Comparison of ENCODE assay signal across 17 cellular contexts in genomic region chr5:14306415-14306814, GRCh38.
"Had no signal": no experiment of that assay in that cellular context is flagged by ENCODE, and none has a peak within 500 bp of the region (broad histone marks: within the 10 kb centered on the region; RNA-seq: fewer than 3 reads in every experiment).

No MANE protein-coding gene starts in this region.

- ATAC-seq: activated CD4-positive, alpha-beta T cell treated with anti-CD3 and anti-CD28 coated beads for 36 hours; activated naive CD4-positive, alpha-beta T cell treated with anti-CD3 and anti-CD28 coated beads, Interleukin-2, amount 50 U/mL, for 72 hours; heart left ventricle; WTC11 had no signal

- DNase-seq: activated CD4-positive, alpha-beta T cell treated with anti-CD3 and anti-CD28 coated beads for 36 hours; activated CD4-positive, alpha-beta T cell treated with anti-CD3 and anti-CD28 coated beads, Interleukin-2, amount 50 U/mL, for 48 hours; activated gamma-delta T cell treated with Interleukin-2 at 50 U/mL for 16 hours; activated T-cell treated with anti-CD3 and anti-CD28 coated beads for 4 hours; dorsolateral prefrontal cortex; heart left ventricle; left ventricle myocardium inferior; nephron progenitor cell; occipital lobe; posterior cingulate gyrus; stimulated activated CD4-positive, alpha-beta T cell treated with anti-CD3 and anti-CD28 coated beads, Interleukin-12 subunit alpha, Interleukin-12 subunit beta, amount 100 ng/mL, for 4 hours; stimulated activated CD4-positive, alpha-beta T cell treated with anti-CD3 and anti-CD28 coated beads, Interleukin-1b, Interleukin-23, amount 100 ng/mL, for 48 hours; stimulated activated CD8-positive, alpha-beta memory T cell treated with anti-CD3 and anti-CD28 coated beads, Interleukin-4, amount 100 ng/mL, for 48 hours; stimulated activated naive CD4-positive, alpha-beta T cell; thyroid gland had no signal
